ENCODE assay signal across 7 cellular contexts in the genomic region with DNA sequence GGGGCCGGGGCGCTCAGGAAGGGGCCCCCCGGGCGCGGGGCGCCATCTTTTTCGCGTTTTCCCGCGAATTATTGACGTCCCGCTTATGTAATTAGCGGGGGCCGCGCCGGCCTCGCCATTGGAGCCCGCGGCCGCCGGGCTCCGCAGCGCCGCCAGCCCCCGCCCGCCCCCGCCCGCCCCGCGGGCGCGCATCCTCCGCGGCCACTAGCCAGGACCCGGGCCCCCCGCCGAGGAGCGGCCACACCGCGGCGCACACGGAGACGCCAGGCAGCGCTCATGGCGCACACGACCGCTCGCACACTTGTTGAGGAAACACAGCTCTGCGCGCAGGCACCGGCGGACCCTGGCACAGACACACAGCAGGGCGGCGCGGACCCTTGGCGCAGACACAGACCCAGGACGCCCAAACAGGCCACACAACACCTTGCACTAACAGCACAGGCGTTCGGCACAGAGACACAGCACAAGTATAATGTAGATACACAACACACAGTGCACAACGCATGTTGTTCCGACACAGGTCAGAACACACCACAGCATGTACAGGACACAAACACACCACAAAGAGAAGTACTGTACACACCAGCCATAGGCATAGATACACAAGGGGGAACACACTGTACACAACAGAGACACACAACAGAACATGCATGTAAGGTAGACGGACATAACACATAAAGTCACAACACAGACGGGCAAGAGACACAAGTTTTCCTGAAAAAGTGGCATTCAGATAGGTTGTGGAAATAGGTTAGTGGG. TPM values are rescaled to one million over a fixed set of nuclear protein-coding genes. Genes with fewer than 3 reads are reported as not detected.
A peak's percentile ranks its signal among the peaks of the same experiment; 100 is the strongest.
DNase-seq lines count a peak whose midpoint lies in the region; ATAC-seq and TF ChIP-seq lines count a peak whose summit lies in the region.

No MANE protein-coding gene starts in this region.

- H3K36me3 ChIP-seq in iPS-18a (ENCODE audit: control insufficient read depth, low read depth, low read length), result no peaks in the 10 kb centered on the region

- peak overlapping the region; percentile 98 for H3K27ac Mint-ChIP-seq in T-helper 17 cell
- H3K27ac Mint-ChIP-seq in brain, result peak overlapping the region; percentile 36 to 94 (median 83)

- H3K27me3 Mint-ChIP-seq in T-helper 17 cell (no peaks in the 10 kb centered on the region), brain (peaks cover 10% of the 10 kb centered on the region)

- H3K4me3 ChIP-seq in iPS-18a (ENCODE audit: low read length) (peak overlapping the region; percentile 61), skeletal muscle cell (ENCODE audit: low read depth, low read length) (peak overlapping the region; percentile 71)

- ATAC-seq in HG02610 (IDR thresholded peaks at IDR 0.05; ENCODE audit: unreplicated experiment) (peak; percentile 46), T-helper 17 cell (peak; percentile 60)

- peak; percentile 30; the same call in 1 of the 2 replicates for TF ChIP-seq CTCF in GM12874 (IDR thresholded peaks at IDR 0.05; ENCODE audit: insufficient read depth, low read depth, low read length)
- TF ChIP-seq CTCF in brain (conservative IDR thresholded peaks at IDR 0.05), result no peak

- DNase-seq in NCI-H1105 (lab: John Stamatoyannopoulos, UW), result peak; percentile 80
- DNase-seq in T-helper 17 cell, result peak; percentile 34 to 64 (median 56)
- DNase-seq in skeletal muscle cell (ENCODE audit: low read depth), result no peak

- H3K36me3 Mint-ChIP-seq in T-helper 17 cell (ENCODE audit: low read depth) (peaks cover 13% of the 10 kb centered on the region), brain (no peaks in the 10 kb centered on the region)

- H3K4me1 Mint-ChIP-seq in T-helper 17 cell, result peaks cover 71% of the 10 kb centered on the region
- H3K4me1 Mint-ChIP-seq in brain, result peaks cover 19% of the 10 kb centered on the region

- peaks cover 18% of the 10 kb centered on the region for H3K27me3 ChIP-seq in iPS-18a (ENCODE audit: control insufficient read depth, insufficient read depth, low read length)

- no peak overlapping the region for H3K9ac ChIP-seq in iPS-18a (ENCODE audit: low read length)

- peaks cover 40% of the 10 kb centered on the region for H3K4me1 ChIP-seq in iPS-18a (ENCODE audit: control insufficient read depth, low read depth, low read length)

- no peaks in the 10 kb centered on the region for H3K9me3 Mint-ChIP-seq in brain

- H3K9me3 ChIP-seq in T-helper 17 cell (ENCODE audit: control insufficient read depth, low read length, poor library complexity, severe bottlenecking) (no peaks in the 10 kb centered on the region), iPS-18a (ENCODE audit: control insufficient read depth, low read depth, low read length) (no peaks in the 10 kb centered on the region)

- H3K4me3 Mint-ChIP-seq in T-helper 17 cell (peak overlapping the region; percentile 99), brain (peak overlapping the region; percentile 86 to 94 (median 90))

- no peak overlapping the region for H3K27ac ChIP-seq in iPS-18a (ENCODE audit: low read length)

RNA-seq across cellular contexts. Expression of gene PHF19, which starts 0.5 kb away (rescaled TPM):
- total RNA-seq in T-helper 17 cell, result 10 to 100 TPM; 69.9 to 96.9 TPM
- 109 TPM for polyA plus RNA-seq in brain (ENCODE audit: insufficient read depth, low read depth, low replicate concordance)

RNA-seq across cellular contexts. Expression of gene PSMD5, which starts 34.7 kb away (rescaled TPM):
- total RNA-seq in T-helper 17 cell, result 10 to 100 TPM; 37.2 to 51.5 TPM
- polyA plus RNA-seq in brain (ENCODE audit: insufficient read depth, low read depth, low replicate concordance), result 29.4 TPM

RNA-seq across cellular contexts. Expression of gene TRAF1, which starts 49.1 kb away (rescaled TPM):
- total RNA-seq in T-helper 17 cell, result 100 to 1,000 TPM; 103 to 118 TPM
- polyA plus RNA-seq in brain (ENCODE audit: insufficient read depth, low read depth, low replicate concordance), result 1.9 TPM
